Comparison of ENCODE assay signal across 1 cellular context in the genomic region with DNA sequence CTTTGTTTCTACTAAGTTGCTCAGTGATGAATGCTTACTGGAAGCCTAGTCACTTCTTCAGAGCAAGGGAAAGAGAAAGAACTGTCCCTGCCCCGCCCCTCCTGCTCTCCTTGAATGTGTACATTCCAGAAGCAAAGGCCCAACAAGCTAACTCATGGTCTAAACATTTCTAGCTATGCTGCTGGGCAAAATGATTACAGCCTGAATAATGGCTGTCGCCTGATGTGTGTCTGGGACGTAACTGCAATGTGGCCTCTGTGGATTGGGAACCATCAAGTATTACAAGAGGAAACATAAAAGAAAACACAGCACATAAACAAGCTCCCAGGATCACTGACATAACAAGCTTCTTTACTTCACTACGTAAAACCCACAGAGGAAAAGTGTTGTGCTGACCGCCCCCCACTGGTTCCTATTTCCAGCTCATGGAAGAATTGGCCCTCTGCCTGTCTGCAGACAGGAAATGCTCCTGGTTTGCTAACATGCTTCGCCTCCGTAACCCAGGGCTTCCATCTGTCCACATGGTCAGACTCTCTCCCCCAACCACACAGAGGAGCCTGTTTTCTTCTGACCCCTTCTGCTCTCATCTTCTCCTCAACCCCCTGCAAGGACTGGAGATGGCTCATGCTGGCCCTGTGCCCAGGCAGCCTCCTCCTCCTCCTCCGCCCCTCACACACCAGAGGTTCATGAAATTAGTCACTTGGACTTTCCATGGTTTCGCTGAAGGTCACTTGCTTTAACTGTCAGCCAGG.
TF ChIP-seq lines count a peak whose summit lies in the region.

No MANE protein-coding gene starts in this region.

TF ChIP-seq in K562, 482 proteins besides CTCF, POLR2A, EP300 and RAD21 (continued from another document and continues in another):
- TF ChIP-seq, protein P1, sequence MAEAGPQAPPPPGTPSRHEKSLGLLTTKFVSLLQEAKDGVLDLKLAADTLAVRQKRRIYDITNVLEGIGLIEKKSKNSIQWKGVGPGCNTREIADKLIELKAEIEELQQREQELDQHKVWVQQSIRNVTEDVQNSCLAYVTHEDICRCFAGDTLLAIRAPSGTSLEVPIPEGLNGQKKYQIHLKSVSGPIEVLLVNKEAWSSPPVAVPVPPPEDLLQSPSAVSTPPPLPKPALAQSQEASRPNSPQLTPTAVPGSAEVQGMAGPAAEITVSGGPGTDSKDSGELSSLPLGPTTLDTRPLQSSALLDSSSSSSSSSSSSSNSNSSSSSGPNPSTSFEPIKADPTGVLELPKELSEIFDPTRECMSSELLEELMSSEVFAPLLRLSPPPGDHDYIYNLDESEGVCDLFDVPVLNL (CRISPR knock-in tag; IDR thresholded peaks at IDR 0.05; ENCODE audit: low read depth), result no peak
- TF ChIP-seq, protein P2, sequence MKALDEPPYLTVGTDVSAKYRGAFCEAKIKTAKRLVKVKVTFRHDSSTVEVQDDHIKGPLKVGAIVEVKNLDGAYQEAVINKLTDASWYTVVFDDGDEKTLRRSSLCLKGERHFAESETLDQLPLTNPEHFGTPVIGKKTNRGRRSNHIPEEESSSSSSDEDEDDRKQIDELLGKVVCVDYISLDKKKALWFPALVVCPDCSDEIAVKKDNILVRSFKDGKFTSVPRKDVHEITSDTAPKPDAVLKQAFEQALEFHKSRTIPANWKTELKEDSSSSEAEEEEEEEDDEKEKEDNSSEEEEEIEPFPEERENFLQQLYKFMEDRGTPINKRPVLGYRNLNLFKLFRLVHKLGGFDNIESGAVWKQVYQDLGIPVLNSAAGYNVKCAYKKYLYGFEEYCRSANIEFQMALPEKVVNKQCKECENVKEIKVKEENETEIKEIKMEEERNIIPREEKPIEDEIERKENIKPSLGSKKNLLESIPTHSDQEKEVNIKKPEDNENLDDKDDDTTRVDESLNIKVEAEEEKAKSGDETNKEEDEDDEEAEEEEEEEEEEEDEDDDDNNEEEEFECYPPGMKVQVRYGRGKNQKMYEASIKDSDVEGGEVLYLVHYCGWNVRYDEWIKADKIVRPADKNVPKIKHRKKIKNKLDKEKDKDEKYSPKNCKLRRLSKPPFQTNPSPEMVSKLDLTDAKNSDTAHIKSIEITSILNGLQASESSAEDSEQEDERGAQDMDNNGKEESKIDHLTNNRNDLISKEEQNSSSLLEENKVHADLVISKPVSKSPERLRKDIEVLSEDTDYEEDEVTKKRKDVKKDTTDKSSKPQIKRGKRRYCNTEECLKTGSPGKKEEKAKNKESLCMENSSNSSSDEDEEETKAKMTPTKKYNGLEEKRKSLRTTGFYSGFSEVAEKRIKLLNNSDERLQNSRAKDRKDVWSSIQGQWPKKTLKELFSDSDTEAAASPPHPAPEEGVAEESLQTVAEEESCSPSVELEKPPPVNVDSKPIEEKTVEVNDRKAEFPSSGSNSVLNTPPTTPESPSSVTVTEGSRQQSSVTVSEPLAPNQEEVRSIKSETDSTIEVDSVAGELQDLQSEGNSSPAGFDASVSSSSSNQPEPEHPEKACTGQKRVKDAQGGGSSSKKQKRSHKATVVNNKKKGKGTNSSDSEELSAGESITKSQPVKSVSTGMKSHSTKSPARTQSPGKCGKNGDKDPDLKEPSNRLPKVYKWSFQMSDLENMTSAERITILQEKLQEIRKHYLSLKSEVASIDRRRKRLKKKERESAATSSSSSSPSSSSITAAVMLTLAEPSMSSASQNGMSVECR (CRISPR knock-in tag; IDR thresholded peaks at IDR 0.05), result no peak; the same call in 1 of the 2 replicates
- TF ChIP-seq MYC (IDR thresholded peaks at IDR 0.05; ENCODE audit: low read depth, low read length) (peak; percentile 62), MYC (CRISPR knock-in tag; IDR thresholded peaks at IDR 0.05; ENCODE audit: borderline replicate concordance, low read depth) (no peak), GABPA (tag; conservative IDR thresholded peaks at IDR 0.05; ENCODE audit: low read depth) (peak; percentile 66), PHF20 (IDR thresholded peaks at IDR 0.05; ENCODE audit: partially characterized antibody) (no peak), CBFA2T2 (conservative IDR thresholded peaks at IDR 0.05) (no peak), FOXA1 (IDR thresholded peaks at IDR 0.05; ENCODE audit: borderline replicate concordance) (no peak), ESRRB (CRISPR knock-in tag; IDR thresholded peaks at IDR 0.05; ENCODE audit: borderline replicate concordance) (no peak)
- TF ChIP-seq, protein P3, sequence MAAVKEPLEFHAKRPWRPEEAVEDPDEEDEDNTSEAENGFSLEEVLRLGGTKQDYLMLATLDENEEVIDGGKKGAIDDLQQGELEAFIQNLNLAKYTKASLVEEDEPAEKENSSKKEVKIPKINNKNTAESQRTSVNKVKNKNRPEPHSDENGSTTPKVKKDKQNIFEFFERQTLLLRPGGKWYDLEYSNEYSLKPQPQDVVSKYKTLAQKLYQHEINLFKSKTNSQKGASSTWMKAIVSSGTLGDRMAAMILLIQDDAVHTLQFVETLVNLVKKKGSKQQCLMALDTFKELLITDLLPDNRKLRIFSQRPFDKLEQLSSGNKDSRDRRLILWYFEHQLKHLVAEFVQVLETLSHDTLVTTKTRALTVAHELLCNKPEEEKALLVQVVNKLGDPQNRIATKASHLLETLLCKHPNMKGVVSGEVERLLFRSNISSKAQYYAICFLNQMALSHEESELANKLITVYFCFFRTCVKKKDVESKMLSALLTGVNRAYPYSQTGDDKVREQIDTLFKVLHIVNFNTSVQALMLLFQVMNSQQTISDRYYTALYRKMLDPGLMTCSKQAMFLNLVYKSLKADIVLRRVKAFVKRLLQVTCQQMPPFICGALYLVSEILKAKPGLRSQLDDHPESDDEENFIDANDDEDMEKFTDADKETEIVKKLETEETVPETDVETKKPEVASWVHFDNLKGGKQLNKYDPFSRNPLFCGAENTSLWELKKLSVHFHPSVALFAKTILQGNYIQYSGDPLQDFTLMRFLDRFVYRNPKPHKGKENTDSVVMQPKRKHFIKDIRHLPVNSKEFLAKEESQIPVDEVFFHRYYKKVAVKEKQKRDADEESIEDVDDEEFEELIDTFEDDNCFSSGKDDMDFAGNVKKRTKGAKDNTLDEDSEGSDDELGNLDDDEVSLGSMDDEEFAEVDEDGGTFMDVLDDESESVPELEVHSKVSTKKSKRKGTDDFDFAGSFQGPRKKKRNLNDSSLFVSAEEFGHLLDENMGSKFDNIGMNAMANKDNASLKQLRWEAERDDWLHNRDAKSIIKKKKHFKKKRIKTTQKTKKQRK (IDR thresholded peaks at IDR 0.05; ENCODE audit: borderline replicate concordance, low read depth, low read length), result no peak
- TF ChIP-seq, protein P4, sequence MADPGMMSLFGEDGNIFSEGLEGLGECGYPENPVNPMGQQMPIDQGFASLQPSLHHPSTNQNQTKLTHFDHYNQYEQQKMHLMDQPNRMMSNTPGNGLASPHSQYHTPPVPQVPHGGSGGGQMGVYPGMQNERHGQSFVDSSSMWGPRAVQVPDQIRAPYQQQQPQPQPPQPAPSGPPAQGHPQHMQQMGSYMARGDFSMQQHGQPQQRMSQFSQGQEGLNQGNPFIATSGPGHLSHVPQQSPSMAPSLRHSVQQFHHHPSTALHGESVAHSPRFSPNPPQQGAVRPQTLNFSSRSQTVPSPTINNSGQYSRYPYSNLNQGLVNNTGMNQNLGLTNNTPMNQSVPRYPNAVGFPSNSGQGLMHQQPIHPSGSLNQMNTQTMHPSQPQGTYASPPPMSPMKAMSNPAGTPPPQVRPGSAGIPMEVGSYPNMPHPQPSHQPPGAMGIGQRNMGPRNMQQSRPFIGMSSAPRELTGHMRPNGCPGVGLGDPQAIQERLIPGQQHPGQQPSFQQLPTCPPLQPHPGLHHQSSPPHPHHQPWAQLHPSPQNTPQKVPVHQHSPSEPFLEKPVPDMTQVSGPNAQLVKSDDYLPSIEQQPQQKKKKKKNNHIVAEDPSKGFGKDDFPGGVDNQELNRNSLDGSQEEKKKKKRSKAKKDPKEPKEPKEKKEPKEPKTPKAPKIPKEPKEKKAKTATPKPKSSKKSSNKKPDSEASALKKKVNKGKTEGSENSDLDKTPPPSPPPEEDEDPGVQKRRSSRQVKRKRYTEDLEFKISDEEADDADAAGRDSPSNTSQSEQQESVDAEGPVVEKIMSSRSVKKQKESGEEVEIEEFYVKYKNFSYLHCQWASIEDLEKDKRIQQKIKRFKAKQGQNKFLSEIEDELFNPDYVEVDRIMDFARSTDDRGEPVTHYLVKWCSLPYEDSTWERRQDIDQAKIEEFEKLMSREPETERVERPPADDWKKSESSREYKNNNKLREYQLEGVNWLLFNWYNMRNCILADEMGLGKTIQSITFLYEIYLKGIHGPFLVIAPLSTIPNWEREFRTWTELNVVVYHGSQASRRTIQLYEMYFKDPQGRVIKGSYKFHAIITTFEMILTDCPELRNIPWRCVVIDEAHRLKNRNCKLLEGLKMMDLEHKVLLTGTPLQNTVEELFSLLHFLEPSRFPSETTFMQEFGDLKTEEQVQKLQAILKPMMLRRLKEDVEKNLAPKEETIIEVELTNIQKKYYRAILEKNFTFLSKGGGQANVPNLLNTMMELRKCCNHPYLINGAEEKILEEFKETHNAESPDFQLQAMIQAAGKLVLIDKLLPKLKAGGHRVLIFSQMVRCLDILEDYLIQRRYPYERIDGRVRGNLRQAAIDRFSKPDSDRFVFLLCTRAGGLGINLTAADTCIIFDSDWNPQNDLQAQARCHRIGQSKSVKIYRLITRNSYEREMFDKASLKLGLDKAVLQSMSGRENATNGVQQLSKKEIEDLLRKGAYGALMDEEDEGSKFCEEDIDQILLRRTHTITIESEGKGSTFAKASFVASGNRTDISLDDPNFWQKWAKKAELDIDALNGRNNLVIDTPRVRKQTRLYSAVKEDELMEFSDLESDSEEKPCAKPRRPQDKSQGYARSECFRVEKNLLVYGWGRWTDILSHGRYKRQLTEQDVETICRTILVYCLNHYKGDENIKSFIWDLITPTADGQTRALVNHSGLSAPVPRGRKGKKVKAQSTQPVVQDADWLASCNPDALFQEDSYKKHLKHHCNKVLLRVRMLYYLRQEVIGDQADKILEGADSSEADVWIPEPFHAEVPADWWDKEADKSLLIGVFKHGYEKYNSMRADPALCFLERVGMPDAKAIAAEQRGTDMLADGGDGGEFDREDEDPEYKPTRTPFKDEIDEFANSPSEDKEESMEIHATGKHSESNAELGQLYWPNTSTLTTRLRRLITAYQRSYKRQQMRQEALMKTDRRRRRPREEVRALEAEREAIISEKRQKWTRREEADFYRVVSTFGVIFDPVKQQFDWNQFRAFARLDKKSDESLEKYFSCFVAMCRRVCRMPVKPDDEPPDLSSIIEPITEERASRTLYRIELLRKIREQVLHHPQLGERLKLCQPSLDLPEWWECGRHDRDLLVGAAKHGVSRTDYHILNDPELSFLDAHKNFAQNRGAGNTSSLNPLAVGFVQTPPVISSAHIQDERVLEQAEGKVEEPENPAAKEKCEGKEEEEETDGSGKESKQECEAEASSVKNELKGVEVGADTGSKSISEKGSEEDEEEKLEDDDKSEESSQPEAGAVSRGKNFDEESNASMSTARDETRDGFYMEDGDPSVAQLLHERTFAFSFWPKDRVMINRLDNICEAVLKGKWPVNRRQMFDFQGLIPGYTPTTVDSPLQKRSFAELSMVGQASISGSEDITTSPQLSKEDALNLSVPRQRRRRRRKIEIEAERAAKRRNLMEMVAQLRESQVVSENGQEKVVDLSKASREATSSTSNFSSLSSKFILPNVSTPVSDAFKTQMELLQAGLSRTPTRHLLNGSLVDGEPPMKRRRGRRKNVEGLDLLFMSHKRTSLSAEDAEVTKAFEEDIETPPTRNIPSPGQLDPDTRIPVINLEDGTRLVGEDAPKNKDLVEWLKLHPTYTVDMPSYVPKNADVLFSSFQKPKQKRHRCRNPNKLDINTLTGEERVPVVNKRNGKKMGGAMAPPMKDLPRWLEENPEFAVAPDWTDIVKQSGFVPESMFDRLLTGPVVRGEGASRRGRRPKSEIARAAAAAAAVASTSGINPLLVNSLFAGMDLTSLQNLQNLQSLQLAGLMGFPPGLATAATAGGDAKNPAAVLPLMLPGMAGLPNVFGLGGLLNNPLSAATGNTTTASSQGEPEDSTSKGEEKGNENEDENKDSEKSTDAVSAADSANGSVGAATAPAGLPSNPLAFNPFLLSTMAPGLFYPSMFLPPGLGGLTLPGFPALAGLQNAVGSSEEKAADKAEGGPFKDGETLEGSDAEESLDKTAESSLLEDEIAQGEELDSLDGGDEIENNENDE (IDR thresholded peaks at IDR 0.05; ENCODE audit: low read depth, low read length), result no peak
- TF ChIP-seq, protein P5, sequence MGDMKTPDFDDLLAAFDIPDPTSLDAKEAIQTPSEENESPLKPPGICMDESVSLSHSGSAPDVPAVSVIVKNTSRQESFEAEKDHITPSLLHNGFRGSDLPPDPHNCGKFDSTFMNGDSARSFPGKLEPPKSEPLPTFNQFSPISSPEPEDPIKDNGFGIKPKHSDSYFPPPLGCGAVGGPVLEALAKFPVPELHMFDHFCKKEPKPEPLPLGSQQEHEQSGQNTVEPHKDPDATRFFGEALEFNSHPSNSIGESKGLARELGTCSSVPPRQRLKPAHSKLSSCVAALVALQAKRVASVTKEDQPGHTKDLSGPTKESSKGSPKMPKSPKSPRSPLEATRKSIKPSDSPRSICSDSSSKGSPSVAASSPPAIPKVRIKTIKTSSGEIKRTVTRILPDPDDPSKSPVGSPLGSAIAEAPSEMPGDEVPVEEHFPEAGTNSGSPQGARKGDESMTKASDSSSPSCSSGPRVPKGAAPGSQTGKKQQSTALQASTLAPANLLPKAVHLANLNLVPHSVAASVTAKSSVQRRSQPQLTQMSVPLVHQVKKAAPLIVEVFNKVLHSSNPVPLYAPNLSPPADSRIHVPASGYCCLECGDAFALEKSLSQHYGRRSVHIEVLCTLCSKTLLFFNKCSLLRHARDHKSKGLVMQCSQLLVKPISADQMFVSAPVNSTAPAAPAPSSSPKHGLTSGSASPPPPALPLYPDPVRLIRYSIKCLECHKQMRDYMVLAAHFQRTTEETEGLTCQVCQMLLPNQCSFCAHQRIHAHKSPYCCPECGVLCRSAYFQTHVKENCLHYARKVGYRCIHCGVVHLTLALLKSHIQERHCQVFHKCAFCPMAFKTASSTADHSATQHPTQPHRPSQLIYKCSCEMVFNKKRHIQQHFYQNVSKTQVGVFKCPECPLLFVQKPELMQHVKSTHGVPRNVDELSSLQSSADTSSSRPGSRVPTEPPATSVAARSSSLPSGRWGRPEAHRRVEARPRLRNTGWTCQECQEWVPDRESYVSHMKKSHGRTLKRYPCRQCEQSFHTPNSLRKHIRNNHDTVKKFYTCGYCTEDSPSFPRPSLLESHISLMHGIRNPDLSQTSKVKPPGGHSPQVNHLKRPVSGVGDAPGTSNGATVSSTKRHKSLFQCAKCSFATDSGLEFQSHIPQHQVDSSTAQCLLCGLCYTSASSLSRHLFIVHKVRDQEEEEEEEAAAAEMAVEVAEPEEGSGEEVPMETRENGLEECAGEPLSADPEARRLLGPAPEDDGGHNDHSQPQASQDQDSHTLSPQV (IDR thresholded peaks at IDR 0.05), result peak; percentile 69
- TF ChIP-seq, protein P6, sequence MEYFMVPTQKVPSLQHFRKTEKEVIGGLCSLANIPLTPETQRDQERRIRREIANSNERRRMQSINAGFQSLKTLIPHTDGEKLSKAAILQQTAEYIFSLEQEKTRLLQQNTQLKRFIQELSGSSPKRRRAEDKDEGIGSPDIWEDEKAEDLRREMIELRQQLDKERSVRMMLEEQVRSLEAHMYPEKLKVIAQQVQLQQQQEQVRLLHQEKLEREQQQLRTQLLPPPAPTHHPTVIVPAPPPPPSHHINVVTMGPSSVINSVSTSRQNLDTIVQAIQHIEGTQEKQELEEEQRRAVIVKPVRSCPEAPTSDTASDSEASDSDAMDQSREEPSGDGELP (CRISPR knock-in tag; IDR thresholded peaks at IDR 0.05; ENCODE audit: borderline replicate concordance), result no peak
- TF ChIP-seq, protein P7, sequence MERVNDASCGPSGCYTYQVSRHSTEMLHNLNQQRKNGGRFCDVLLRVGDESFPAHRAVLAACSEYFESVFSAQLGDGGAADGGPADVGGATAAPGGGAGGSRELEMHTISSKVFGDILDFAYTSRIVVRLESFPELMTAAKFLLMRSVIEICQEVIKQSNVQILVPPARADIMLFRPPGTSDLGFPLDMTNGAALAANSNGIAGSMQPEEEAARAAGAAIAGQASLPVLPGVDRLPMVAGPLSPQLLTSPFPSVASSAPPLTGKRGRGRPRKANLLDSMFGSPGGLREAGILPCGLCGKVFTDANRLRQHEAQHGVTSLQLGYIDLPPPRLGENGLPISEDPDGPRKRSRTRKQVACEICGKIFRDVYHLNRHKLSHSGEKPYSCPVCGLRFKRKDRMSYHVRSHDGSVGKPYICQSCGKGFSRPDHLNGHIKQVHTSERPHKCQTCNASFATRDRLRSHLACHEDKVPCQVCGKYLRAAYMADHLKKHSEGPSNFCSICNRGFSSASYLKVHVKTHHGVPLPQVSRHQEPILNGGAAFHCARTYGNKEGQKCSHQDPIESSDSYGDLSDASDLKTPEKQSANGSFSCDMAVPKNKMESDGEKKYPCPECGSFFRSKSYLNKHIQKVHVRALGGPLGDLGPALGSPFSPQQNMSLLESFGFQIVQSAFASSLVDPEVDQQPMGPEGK (CRISPR knock-in tag; IDR thresholded peaks at IDR 0.05; ENCODE audit: borderline replicate concordance), result no peak
